In genomic region chr11:506950-507726, GRCh38 we compare ENCODE assay signal across 8 cellular contexts. TPM values are rescaled to one million over a fixed set of nuclear protein-coding genes. Genes with fewer than 3 reads are reported as not detected.
DNase-seq lines count a peak whose midpoint lies in the region; ATAC-seq and TF ChIP-seq lines count a peak whose summit lies in the region.

TSS of gene RNH1 (minus strand) at chr11:507242. CDS start at chr11:502162, 5,080 bp downstream.

- ATAC-seq in GM19043 (IDR thresholded peaks at IDR 0.05; ENCODE audit: low read depth, unreplicated experiment) (peak; percentile 23), HG03378 (IDR thresholded peaks at IDR 0.05; ENCODE audit: unreplicated experiment) (peak; percentile 11)

- DNase-seq in AG09319 (ENCODE audit: extremely low read depth, low read depth) (peak; percentile 94), NCI-H460 (ENCODE audit: extremely low read depth, low read depth) (peak; percentile 89), cerebellum (ENCODE audit: low spot score) (peak; percentile 99), kidney glomerular epithelial cell (lab: John Stamatoyannopoulos, UW) (peak; percentile 89)
- peak; percentile 100 for DNase-seq in activated CD4-positive, alpha-beta T cell treated with anti-CD3 and anti-CD28 coated beads for 24 hours (ENCODE audit: low read depth in 2 of 2)
- DNase-seq in stimulated activated CD4-positive, alpha-beta T cell treated with anti-CD3 and anti-CD28 coated beads, Interleukin-15, amount 100 ng/mL, for 48 hours (ENCODE audit: low read depth in 2 of 2) = peak; percentile 100

- no peak for TF ChIP-seq CTCF in AG09319 (IDR thresholded peaks at IDR 0.05; ENCODE audit: low read depth, low read length)

RNA-seq across cellular contexts. Expression of gene RNH1, which starts in this region (rescaled TPM):
- 77.4 and 100 TPM in 2 replicates for total RNA-seq in NCI-H460 (2014; rRNA removed; shearing (Covaris generic))
- polyA plus RNA-seq in NCI-H460 (2014; cell fraction: nucleus; rRNA removed) = 174 and 219 TPM in 2 replicates
- total RNA-seq in cerebellum = 33.9 TPM

Comparison
In these comparisons a context has a peak if more than half of its experiments do, and no peak if none do; other contexts are left out.
1. Peak in every context shown above with its lines: DNase-seq and ATAC-seq.